Comparison of ENCODE assay signal across 24 cellular contexts in genomic region chr7:1468203-1468602, GRCh38.
"Had no signal": no experiment of that assay in that cellular context is flagged by ENCODE, and none has a peak within 500 bp of the region (broad histone marks: within the 10 kb centered on the region; RNA-seq: fewer than 3 reads in every experiment).

No MANE protein-coding gene starts in this region.

- DNase-seq: activated B cell treated with CpG ODN at 0.5 μM for 24 hours; activated CD4-positive, alpha-beta T cell treated with anti-CD3 and anti-CD28 coated beads for 4 hours; activated CD8-positive, alpha-beta memory T cell treated with anti-CD3 and anti-CD28 coated beads, Interleukin-2, amount 50 U/mL, for 4 hours; activated effector memory CD4-positive, alpha-beta T cell treated with anti-CD3 and anti-CD28 coated beads, Interleukin-2, amount 50 U/mL, for 16 hours; activated naive CD4-positive, alpha-beta T cell treated with anti-CD3 and anti-CD28 coated beads, Interleukin-2, amount 50 U/mL, for 16 hours; activated T-cell treated with anti-CD3 and anti-CD28 coated beads, Interleukin-2, amount 50 U/mL, for 72 hours; aorta; brain microvascular endothelial cell; gastrocnemius medialis; heart right ventricle; immature natural killer cell; kidney glomerular epithelial cell; left ventricle myocardium superior; naive thymus-derived CD8-positive, alpha-beta T cell; stimulated activated CD4-positive, alpha-beta T cell treated with anti-CD3 and anti-CD28 coated beads, Interleukin-12 subunit alpha, Interleukin-12 subunit beta, amount 100 ng/mL, for 4 hours; stimulated activated CD4-positive, alpha-beta T cell treated with anti-CD3 and anti-CD28 coated beads, Interleukin-1b, Interleukin-23, amount 100 ng/mL, for 48 hours; stimulated activated CD8-positive, alpha-beta memory T cell treated with anti-CD3 and anti-CD28 coated beads, Interleukin-4, amount 100 ng/mL, for 48 hours; stimulated activated naive CD8-positive, alpha-beta T cell treated with anti-CD3 and anti-CD28 coated beads, Interleukin-15, Interleukin-2, amounts not matched to agents 100 U/mL and 50 U/mL, for 24 hours; substantia nigra; T-cell; T-helper 9 cell; tibial artery had no signal

- H3K4me3 ChIP-seq: coronary artery, gastrocnemius medialis, heart right ventricle, tibial artery, vagina had no signal

- H3K27ac Mint-ChIP-seq: activated B cell treated with CpG ODN at 0.5 μM for 24 hours; activated T-cell treated with anti-CD3 and anti-CD28 coated beads, Interleukin-2, amount 50 U/mL, for 72 hours; immature natural killer cell; T-cell had no signal

- H3K36me3 Mint-ChIP-seq: T-cell had no signal

- H3K4me3 Mint-ChIP-seq: activated B cell treated with CpG ODN at 0.5 μM for 24 hours; activated T-cell treated with anti-CD3 and anti-CD28 coated beads, Interleukin-2, amount 50 U/mL, for 72 hours; immature natural killer cell; naive thymus-derived CD8-positive, alpha-beta T cell; T-cell had no signal

- ATAC-seq: activated T-cell treated with anti-CD3 and anti-CD28 coated beads, Interleukin-2, amount 50 U/mL, for 72 hours; gastrocnemius medialis; heart right ventricle; stimulated activated naive CD8-positive, alpha-beta T cell treated with anti-CD3 and anti-CD28 coated beads, Interleukin-15, Interleukin-2, amounts not matched to agents 100 U/mL and 50 U/mL, for 24 hours had no signal

- H3K9me3 ChIP-seq: gastrocnemius medialis, heart right ventricle, tibial artery, vagina had no signal

- H3K27ac ChIP-seq: brain microvascular endothelial cell, gastrocnemius medialis, vagina had no signal

- H3K4me1 Mint-ChIP-seq: activated B cell treated with CpG ODN at 0.5 μM for 24 hours, immature natural killer cell had no signal

- H3K27me3 Mint-ChIP-seq: activated B cell treated with CpG ODN at 0.5 μM for 24 hours; naive thymus-derived CD8-positive, alpha-beta T cell; T-cell had no signal

- H3K9me3 Mint-ChIP-seq: activated B cell treated with CpG ODN at 0.5 μM for 24 hours; activated T-cell treated with anti-CD3 and anti-CD28 coated beads, Interleukin-2, amount 50 U/mL, for 72 hours; immature natural killer cell; naive thymus-derived CD8-positive, alpha-beta T cell; T-cell had no signal

- H3K27me3 ChIP-seq: brain microvascular endothelial cell, gastrocnemius medialis, heart right ventricle, tibial artery, vagina had no signal
